In genomic region chr2:28752608-28752984, GRCh38 we compare ENCODE assay signal across 8 cellular contexts. TPM values are rescaled to one million over a fixed set of nuclear protein-coding genes. Genes with fewer than 3 reads are reported as not detected.
DNase-seq lines count a peak whose midpoint lies in the region; ATAC-seq and TF ChIP-seq lines count a peak whose summit lies in the region.

No MANE protein-coding gene starts in this region.

- peaks cover 4% of the 10 kb centered on the region; the same call in 1 of the 2 replicates for H3K9me1 ChIP-seq in IMR-90 (ENCODE audit: insufficient read depth, low read length)

- CTCF ChIA-PET in BJ (lab: Yijun Ruan, JAX) (interaction anchor here (0.9 to 3.4 kb wide), 7 partner anchors 23 to 186 kb away, joined by 3 to 32 read pairs (median 3); no protein-coding TSS in a partner anchor), IMR-90 (lab: Yijun Ruan, JAX) (interaction anchor here (0.6 to 1.4 kb wide), 4 partner anchors 88 to 185 kb away, joined by 3 to 5 read pairs (median 4); no protein-coding TSS in a partner anchor)

- peaks cover 0 to 32% of the 10 kb centered on the region in 2 experiments; a peak in 2 of 4 replicates for H3K79me1 ChIP-seq in IMR-90 (ENCODE audit: low read depth in 1 of 2, low read length in 2 of 2)

- H3K9ac ChIP-seq in IMR-90 (ENCODE audit: low read depth, low read length), result peak overlapping the region; percentile 100

- no peak for TF ChIP-seq POLR2A in IMR-90 (IDR thresholded peaks at IDR 0.05; ENCODE audit: low read depth, low read length)

- H3K4me3 ChIP-seq in BJ (ENCODE audit: low read depth, low read length) (peak overlapping the region; percentile 99), IMR-90 (ENCODE audit: insufficient read depth, low read depth, low read length) (peak overlapping the region; percentile 93), cardiac fibroblast (replicated peaks in 1 of 2; ENCODE audit: low read depth in 2 of 2, low read length in 2 of 2) (peak overlapping the region; percentile 83 to 94), mononuclear cell (ENCODE audit: low read length) (peak overlapping the region; percentile 96)

- H3K14ac ChIP-seq in IMR-90 (replicated peaks; ENCODE audit: low read depth, low read length), result peak overlapping the region; percentile 99

- dilution Hi-C loops in IMR-90 (cut with HindIII; ENCODE audit: low sequenced_read_pairs, unreplicated experiment), result no loop called here

- peaks cover 34% of the 10 kb centered on the region for H4K20me1 ChIP-seq in IMR-90 (ENCODE audit: insufficient read depth, low read length)

- POLR2A ChIA-PET in BJ (lab: Charles Lee), result interaction anchor here (0.6 to 0.9 kb wide), 3 partner anchors 23 to 853 kb away, joined by 3 to 5 read pairs (median 3); partner anchors contain the start of gene WDR43
- POLR2A ChIA-PET in IMR-90 (lab: Charles Lee; ENCODE audit: unreplicated experiment), result interaction anchor here (0.7 to 1.0 kb wide), 2 partner anchors 17 to 90 kb away, joined by 3 to 5 read pairs; no protein-coding TSS in a partner anchor

- H3K56ac ChIP-seq in IMR-90 (ENCODE audit: extremely low read depth, insufficient read depth, low read length), result peak overlapping the region; percentile 78

- DNase-seq in BJ (ENCODE audit: low read depth), result no peak
- no peak for DNase-seq in IMR-90
- DNase-seq in cardiac fibroblast (ENCODE audit: low read depth in 2 of 2), result peak in 1 of 2 donors; percentile 19
- no peak for DNase-seq in epidermal melanocyte (ENCODE audit: insufficient read length, low spot score)

- H2AFZ ChIP-seq in IMR-90 (replicated peaks; ENCODE audit: low read length, poor library complexity), result no peak overlapping the region

- peak overlapping the region; percentile 54; the same call in 1 of the 2 replicates for H2AK5ac ChIP-seq in IMR-90 (ENCODE audit: low read depth, low read length)

- no peaks in the 10 kb centered on the region for H3K27me3 ChIP-seq in BJ (ENCODE audit: control insufficient read depth, insufficient read depth, low read length)
- H3K27me3 ChIP-seq in IMR-90 (ENCODE audit: control insufficient read depth, insufficient read depth, low read length), result no peaks in the 10 kb centered on the region
- H3K27me3 ChIP-seq in mononuclear cell (ENCODE audit: insufficient read depth, low read length), result no peaks in the 10 kb centered on the region

- TF ChIP-seq RAD21 in IMR-90 (IDR thresholded peaks at IDR 0.05; ENCODE audit: low read length), result no peak

- H3K4me2 ChIP-seq in IMR-90 (ENCODE audit: low read depth, low read length), result peak overlapping the region; percentile 93

- H3K9me3 ChIP-seq in IMR-90 (ENCODE audit: control insufficient read depth, insufficient read depth, low read length) (no peaks in the 10 kb centered on the region), mononuclear cell (ENCODE audit: low read depth, low read length) (no peaks in the 10 kb centered on the region)

- H3K27ac ChIP-seq in IMR-90 (ENCODE audit: insufficient read depth, low read length), result peak overlapping the region; percentile 99

- H3K23ac ChIP-seq in IMR-90 (ENCODE audit: low read depth, low read length), result peak overlapping the region; percentile 96

- BruUV-seq in IMR-90 (replicated peaks; lab: Mats Ljungman, UMichigan), result no TSS peak

- H4K8ac ChIP-seq in IMR-90 (ENCODE audit: low read depth in 2 of 2, low read length in 2 of 2), result peak overlapping the region; percentile 70 to 84; a peak in 3 of 4 replicates

- ATAC-seq in IMR-90 (ENCODE audit: low read depth) (no peak), GM19023 (IDR thresholded peaks at IDR 0.05; ENCODE audit: unreplicated experiment) (no peak), GM21529 (IDR thresholded peaks at IDR 0.05; ENCODE audit: unreplicated experiment) (no peak), GM21723 (IDR thresholded peaks at IDR 0.05; ENCODE audit: unreplicated experiment) (no peak)

- no peak overlapping the region for H2BK15ac ChIP-seq in IMR-90 (ENCODE audit: low read depth, low read length)

- peak overlapping the region; percentile 77 for H4K91ac ChIP-seq in IMR-90 (ENCODE audit: insufficient read depth, low read depth, low read length)

- 0% methylated on average over 2 of the region's 9 CpGs; no CpG with 5 or more reads in 1 of the 2 experiments for WGBS in IMR-90 (ENCODE audit: extremely low coverage in 2 of 2, insufficient read length in 1 of 2), 2 experiments

- intact Hi-C loops in IMR-90 (cut with micrococcal nuclease), result loop anchor here (5.0 kb wide), 1 partner anchor 70 kb away; no protein-coding TSS in a partner anchor

- peak overlapping the region; percentile 69; the same call in 1 of the 2 replicates for H2BK120ac ChIP-seq in IMR-90 (ENCODE audit: low read depth, low read length)

- H3K4me1 ChIP-seq in IMR-90 (ENCODE audit: control insufficient read depth, insufficient read depth, low read length), result peaks cover 15% of the 10 kb centered on the region
- peaks cover 47% of the 10 kb centered on the region for H3K4me1 ChIP-seq in mononuclear cell (ENCODE audit: insufficient read depth, low read length)

- in situ Hi-C loops in IMR-90 (cut with MboI; ENCODE audit: low sequenced_read_pairs), result loop anchor here (5.0 kb wide), 1 partner anchor 165 kb away; no protein-coding TSS in a partner anchor

- H2AK9ac ChIP-seq in IMR-90 (replicated peaks; ENCODE audit: low read depth, low read length, poor library complexity), result peak overlapping the region; percentile 98

- peak overlapping the region; percentile 51; the same call in 1 of the 2 replicates for H2BK20ac ChIP-seq in IMR-90 (ENCODE audit: low read depth, low read length)

- no peaks in the 10 kb centered on the region for H3K36me3 ChIP-seq in BJ (ENCODE audit: control insufficient read depth, insufficient read depth, low read length)
- H3K36me3 ChIP-seq in IMR-90 (ENCODE audit: control insufficient read depth, insufficient read depth, low read length), result peaks cover 3% of the 10 kb centered on the region

- H3K18ac ChIP-seq in IMR-90 (ENCODE audit: low read depth, low read length), result peak overlapping the region; percentile 98

- peak overlapping the region; percentile 88 for H4K5ac ChIP-seq in IMR-90 (ENCODE audit: low read depth, low read length)

- TF ChIP-seq CTCF in BJ (IDR thresholded peaks at IDR 0.05; ENCODE audit: insufficient read depth, low read depth, low read length) (no peak), IMR-90 (conservative IDR thresholded peaks at IDR 0.05; ENCODE audit: low read depth, low read length) (no peak), cardiac fibroblast (IDR thresholded peaks at IDR 0.05; ENCODE audit: low read depth, low read length) (no peak)

- H2BK5ac ChIP-seq in IMR-90 (ENCODE audit: low read depth, low read length, poor library complexity, severe bottlenecking), result peak overlapping the region; percentile 98

- H3K4ac ChIP-seq in IMR-90 (ENCODE audit: low read depth, low read length), result peak overlapping the region; percentile 98

TF ChIP-seq in IMR-90, 13 proteins besides CTCF, POLR2A, EP300 and RAD21:
- 0 out of 2 replicates have a peak, but pooled peaks have one; percentile 19 for TF ChIP-seq CHD1 (IDR thresholded peaks at IDR 0.05; ENCODE audit: low read depth, low read length)
- no peak for TF ChIP-seq SMC3 (IDR thresholded peaks at IDR 0.05; ENCODE audit: low read depth, low read length)
- TF ChIP-seq RCOR1 (IDR thresholded peaks at IDR 0.05; ENCODE audit: insufficient replicate concordance, low read length), result no peak
- no peak for TF ChIP-seq RFX5 (IDR thresholded peaks at IDR 0.05; ENCODE audit: low read depth, low read length)

RNA-seq across cellular contexts. Expression of gene PPP1CB, which starts 1.0 kb away (rescaled TPM):
- polyA plus RNA-seq in BJ (2011; rRNA removed) (45.2 and 75.4 TPM in 2 replicates), IMR-90 (2012; rRNA removed) (20.4 and 37.7 TPM in 2 replicates)
- 80.3 and 89.8 TPM in 2 replicates for polyA minus RNA-seq in BJ (2011; rRNA and poly(A)+ RNA removed)
- total RNA-seq in IMR-90 (2012; rRNA removed) (111 and 271 TPM in 2 replicates), mononuclear cell (300 TPM)
- 9.2 and 10.0 TPM in 2 replicates for polyA plus RNA-seq in IMR-90 (2012; cell fraction: cytosol; rRNA removed)
- 4.0 and 16.3 TPM in 2 replicates for polyA plus RNA-seq in IMR-90 (2012; cell fraction: nucleus; rRNA removed; ENCODE audit: low replicate concordance)

RNA-seq across cellular contexts. Expression of gene SPDYA, which starts 58.0 kb away (rescaled TPM):
- 0.10 TPM in 1 of 2 replicates, not detected in the other for polyA plus RNA-seq in BJ (2011; rRNA removed)
- 0.26 and 0.66 TPM in 2 replicates for polyA minus RNA-seq in BJ (2011; rRNA and poly(A)+ RNA removed)
- total RNA-seq in IMR-90 (2012; rRNA removed), result not detected in 2 replicates
- not detected in 2 replicates for polyA plus RNA-seq in IMR-90 (2012; rRNA removed)
- 0.03 TPM in 1 of 2 replicates, not detected in the other for polyA plus RNA-seq in IMR-90 (2012; cell fraction: cytosol; rRNA removed)
- polyA plus RNA-seq in IMR-90 (2012; cell fraction: nucleus; rRNA removed; ENCODE audit: low replicate concordance), result 0.18 TPM in 1 of 2 replicates, not detected in the other
- total RNA-seq in mononuclear cell, result 12.4 TPM

Comparison
In these comparisons a context has a peak if more than half of its experiments do, and no peak if none do; other contexts are left out.
1. RNA of gene SPDYA, which starts 58.0 kb away (total RNA-seq): 12.4 TPM in mononuclear cell (single experiment); not detected in IMR-90; every median in the first group is over 10 times any median in the second.
2. Peak in every context shown above with its lines, with median percentiles within 50 percentile points of each other: H3K4me3 ChIP-seq.